ENCODE assay signal across 20 cellular contexts in the genomic region with DNA sequence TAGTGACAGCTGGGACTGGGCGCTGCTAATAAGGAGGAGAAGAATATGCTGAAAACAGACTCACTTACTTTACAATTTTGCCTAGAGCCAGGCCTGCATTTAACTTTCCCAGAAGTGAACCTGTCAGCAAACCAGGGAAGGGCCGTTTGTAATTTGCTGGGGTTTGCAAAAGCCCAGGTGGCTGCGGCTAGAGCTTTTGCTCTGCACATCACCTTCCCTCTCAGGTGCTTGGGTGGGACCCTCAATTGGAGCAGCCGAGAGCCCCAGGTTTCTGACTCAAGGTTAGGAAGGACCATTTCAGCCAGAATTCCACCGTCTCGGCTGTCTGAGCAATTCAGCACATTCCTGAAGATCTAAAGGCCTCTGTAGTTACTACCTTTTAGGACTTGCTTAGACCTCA.
A peak's percentile ranks its signal among the peaks of the same experiment; 100 is the strongest.
DNase-seq lines count a peak whose midpoint lies in the region; ATAC-seq and TF ChIP-seq lines count a peak whose summit lies in the region.
"Had no signal": no experiment of that assay in that cellular context is flagged by ENCODE, and none has a peak within 500 bp of the region (broad histone marks: within the 10 kb centered on the region; RNA-seq: fewer than 3 reads in every experiment).

No MANE protein-coding gene starts in this region.

- H3K27me3 Mint-ChIP-seq in GM23338 (ENCODE audit: insufficient read depth, low read depth, poor library complexity) = peaks cover 6% of the 10 kb centered on the region

- H3K79me2 ChIP-seq in GM23338 (replicated peaks; ENCODE audit: insufficient read depth) = no peaks in the 10 kb centered on the region

- WGBS in spleen, 5 donors = 88 to 90% (median 90%) methylated on average over 6 of the region's 6 CpGs

- no peak overlapping the region for H3K4me2 ChIP-seq in GM23338

- H3K27ac Mint-ChIP-seq in GM23338 = no peak overlapping the region

- no peaks in the 10 kb centered on the region; the same call in 2 of the 3 replicates for H3K36me3 Mint-ChIP-seq in GM23338 (ENCODE audit: low read depth)
- H3K36me3 Mint-ChIP-seq: CD14-positive monocyte had no signal

- no peaks in the 10 kb centered on the region for H3K9me3 ChIP-seq in spleen

- peak; percentile 33; the same call in 1 of the 3 replicates for ATAC-seq in GM23338
- ATAC-seq in HG02571 (IDR thresholded peaks at IDR 0.05; ENCODE audit: unreplicated experiment) = no peak

- H3K27me3 ChIP-seq in GM23338 (ENCODE audit: insufficient read depth) (no peaks in the 10 kb centered on the region), dorsolateral prefrontal cortex (no peaks in the 10 kb centered on the region), spleen (replicated peaks in 1 of 7) (no peaks in the 10 kb centered on the region)

- DNase-seq in GM23338 (ENCODE audit: low spot score) = no peak
- peak; percentile 95 for DNase-seq in RPMI8226
- no peak for DNase-seq in dorsolateral prefrontal cortex
- DNase-seq in spleen = no peak
- no peak for DNase-seq in activated CD4-positive, CD25-positive, alpha-beta regulatory T cell (lab: John Stamatoyannopoulos, UW)
- no peak for DNase-seq in GM10266 (ENCODE audit: extremely low spot score)
- DNase-seq: AML-193, DMS153, GDM1, HCEC 1CT, IMR-90, NCI-H1092 treated with DMSO at 0.1 percent for 48 hours, NCI-H2081, NCI-H510A, NCI-H748 treated with DMSO at 0.1 percent for 48 hours, SHP77 had no signal

- H3K9me2 ChIP-seq in GM23338 (ENCODE audit: insufficient read depth) = no peaks in the 10 kb centered on the region

- H3K4me1 Mint-ChIP-seq in GM23338 = peaks cover 10% of the 10 kb centered on the region
- H3K4me1 Mint-ChIP-seq: CD14-positive monocyte had no signal

- H3K4me3 ChIP-seq in GM23338 (no peak overlapping the region), dorsolateral prefrontal cortex (no peak overlapping the region), spleen (no peak overlapping the region)
- H3K4me3 ChIP-seq: GM12878, SK-N-MC had no signal

- no peaks in the 10 kb centered on the region for H4K20me1 ChIP-seq in GM23338 (replicated peaks; ENCODE audit: insufficient read depth)

- intact Hi-C loops in dorsolateral prefrontal cortex (cut with DNase I) (no loop called here), spleen (cut with DNase I; ENCODE audit: low total_unique reads) (no loop called here)

- no peaks in the 10 kb centered on the region for H3F3A ChIP-seq in GM23338 (replicated peaks; ENCODE audit: low read depth)

- H3K27ac ChIP-seq in GM23338 (ENCODE audit: low read depth) (no peak overlapping the region), dorsolateral prefrontal cortex (peak overlapping the region in 54 of 59 donors; percentile 19 to 88 (median 68)), spleen (peak overlapping the region in 5 of 8 donors; percentile 48 to 61 (median 55))
- H3K27ac ChIP-seq: SK-N-MC had no signal

- H3K36me3 ChIP-seq in GM23338 (ENCODE audit: insufficient read depth) (no peaks in the 10 kb centered on the region), spleen (no peaks in the 10 kb centered on the region)

- TF ChIP-seq CTCF in GM23338 (conservative IDR thresholded peaks at IDR 0.05; ENCODE audit: low read depth in 2 of 2) (no peak), dorsolateral prefrontal cortex (IDR thresholded peaks at IDR 0.05 in 54 of 56, conservative IDR thresholded peaks at IDR 0.05 in 2 of 56; ENCODE audit: low read depth in 1 of 56, partially characterized antibody in 56 of 56) (no peak), spleen (IDR thresholded peaks at IDR 0.05 in 8 of 11, conservative IDR thresholded peaks at IDR 0.05 in 3 of 11) (no peak), GM10266 (IDR thresholded peaks at IDR 0.05; ENCODE audit: control insufficient read depth, insufficient read depth, low read depth, missing control alignments) (no peak)

- TF ChIP-seq POLR2A in spleen (IDR thresholded peaks at IDR 0.05) = no peak

- no peak overlapping the region; the same call in 1 of the 2 replicates for H2AFZ ChIP-seq in GM23338

- H3K9me3 Mint-ChIP-seq in GM23338 = no peaks in the 10 kb centered on the region

- H3K4me1 ChIP-seq in GM23338 (ENCODE audit: insufficient read depth) (no peaks in the 10 kb centered on the region), spleen (no peaks in the 10 kb centered on the region)

- H3K4me3 Mint-ChIP-seq in GM23338 = no peak overlapping the region
- H3K4me3 Mint-ChIP-seq: CD14-positive monocyte had no signal

TF ChIP-seq in GM23338, 12 proteins besides CTCF, POLR2A, EP300 and RAD21 (continues in another document):
- TF ChIP-seq EZH2 (IDR thresholded peaks at IDR 0.05; ENCODE audit: low read depth, unreplicated experiment) (no peak), EZH2phosphoT487 (IDR thresholded peaks at IDR 0.05; ENCODE audit: unreplicated experiment) (no peak), CREB1 (CRISPR knock-in tag; IDR thresholded peaks at IDR 0.05; ENCODE audit: low read depth) (no peak), ZNF114 (CRISPR knock-in tag; IDR thresholded peaks at IDR 0.05) (no peak), POLR2AphosphoS5 (IDR thresholded peaks at IDR 0.05; ENCODE audit: low read depth) (no peak)
- TF ChIP-seq, protein P1, sequence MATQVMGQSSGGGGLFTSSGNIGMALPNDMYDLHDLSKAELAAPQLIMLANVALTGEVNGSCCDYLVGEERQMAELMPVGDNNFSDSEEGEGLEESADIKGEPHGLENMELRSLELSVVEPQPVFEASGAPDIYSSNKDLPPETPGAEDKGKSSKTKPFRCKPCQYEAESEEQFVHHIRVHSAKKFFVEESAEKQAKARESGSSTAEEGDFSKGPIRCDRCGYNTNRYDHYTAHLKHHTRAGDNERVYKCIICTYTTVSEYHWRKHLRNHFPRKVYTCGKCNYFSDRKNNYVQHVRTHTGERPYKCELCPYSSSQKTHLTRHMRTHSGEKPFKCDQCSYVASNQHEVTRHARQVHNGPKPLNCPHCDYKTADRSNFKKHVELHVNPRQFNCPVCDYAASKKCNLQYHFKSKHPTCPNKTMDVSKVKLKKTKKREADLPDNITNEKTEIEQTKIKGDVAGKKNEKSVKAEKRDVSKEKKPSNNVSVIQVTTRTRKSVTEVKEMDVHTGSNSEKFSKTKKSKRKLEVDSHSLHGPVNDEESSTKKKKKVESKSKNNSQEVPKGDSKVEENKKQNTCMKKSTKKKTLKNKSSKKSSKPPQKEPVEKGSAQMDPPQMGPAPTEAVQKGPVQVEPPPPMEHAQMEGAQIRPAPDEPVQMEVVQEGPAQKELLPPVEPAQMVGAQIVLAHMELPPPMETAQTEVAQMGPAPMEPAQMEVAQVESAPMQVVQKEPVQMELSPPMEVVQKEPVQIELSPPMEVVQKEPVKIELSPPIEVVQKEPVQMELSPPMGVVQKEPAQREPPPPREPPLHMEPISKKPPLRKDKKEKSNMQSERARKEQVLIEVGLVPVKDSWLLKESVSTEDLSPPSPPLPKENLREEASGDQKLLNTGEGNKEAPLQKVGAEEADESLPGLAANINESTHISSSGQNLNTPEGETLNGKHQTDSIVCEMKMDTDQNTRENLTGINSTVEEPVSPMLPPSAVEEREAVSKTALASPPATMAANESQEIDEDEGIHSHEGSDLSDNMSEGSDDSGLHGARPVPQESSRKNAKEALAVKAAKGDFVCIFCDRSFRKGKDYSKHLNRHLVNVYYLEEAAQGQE (IDR thresholded peaks at IDR 0.05; ENCODE audit: unreplicated experiment) = no peak
- TF ChIP-seq, protein P2, sequence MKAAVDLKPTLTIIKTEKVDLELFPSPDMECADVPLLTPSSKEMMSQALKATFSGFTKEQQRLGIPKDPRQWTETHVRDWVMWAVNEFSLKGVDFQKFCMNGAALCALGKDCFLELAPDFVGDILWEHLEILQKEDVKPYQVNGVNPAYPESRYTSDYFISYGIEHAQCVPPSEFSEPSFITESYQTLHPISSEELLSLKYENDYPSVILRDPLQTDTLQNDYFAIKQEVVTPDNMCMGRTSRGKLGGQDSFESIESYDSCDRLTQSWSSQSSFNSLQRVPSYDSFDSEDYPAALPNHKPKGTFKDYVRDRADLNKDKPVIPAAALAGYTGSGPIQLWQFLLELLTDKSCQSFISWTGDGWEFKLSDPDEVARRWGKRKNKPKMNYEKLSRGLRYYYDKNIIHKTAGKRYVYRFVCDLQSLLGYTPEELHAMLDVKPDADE (IDR thresholded peaks at IDR 0.05) = no peak
